ENCODE assay signal across 38 cellular contexts in genomic region chr12:90969851-90970250, GRCh38. TPM values are rescaled to one million over a fixed set of nuclear protein-coding genes. Genes with fewer than 3 reads are reported as not detected.
"Had no signal": no experiment of that assay in that cellular context is flagged by ENCODE, and none has a peak within 500 bp of the region (broad histone marks: within the 10 kb centered on the region; RNA-seq: fewer than 3 reads in every experiment).

No MANE protein-coding gene starts in this region.

- H3K9me3 Mint-ChIP-seq: activated CD4-positive, alpha-beta memory T cell treated with anti-CD3 and anti-CD28 coated beads, Interleukin-2, amount 10 ng/mL, durations not matched to agents 7 days and 5 days; activated CD4-positive, alpha-beta T cell treated with anti-CD3 and anti-CD28 coated beads, Interleukin-2, amount 10 ng/mL, durations not matched to agents 7 days and 5 days; activated naive CD4-positive, alpha-beta T cell treated with anti-CD3 and anti-CD28 coated beads, Interleukin-2, amount 10 ng/mL, durations not matched to agents 7 days and 5 days; activated naive CD4-positive, alpha-beta T cell treated with anti-CD3 and anti-CD28 coated beads, Interleukin-2, amount 50 U/mL, for 24 hours; activated naive CD8-positive, alpha-beta T cell treated with anti-CD3 and anti-CD28 coated beads, Interleukin-2, amount 10 ng/mL, durations not matched to agents 7 days and 5 days; activated naive CD8-positive, alpha-beta T cell treated with anti-CD3 and anti-CD28 coated beads, Interleukin-2, amount 50 U/mL, for 24 hours; activated T-cell treated with anti-CD3 and anti-CD28 coated beads, Interleukin-2, amount 50 U/mL, for 24 hours; activated T-helper 2 cell treated with anti-CD3 and anti-CD28 coated beads, Interferon-gamma antibody, Interleukin-2, Interleukin-4, amounts not matched to agents 10 μg/mL and 5 μg/mL and 100 μg/mL, durations not matched to agents 14 hours and 24 hours and 36 hours; brain; central memory CD8-positive, alpha-beta T cell; WTC11 had no signal

- H3K27ac ChIP-seq: ascending aorta, cardiac muscle cell, WERI-Rb-1 had no signal

- H3K27ac Mint-ChIP-seq: activated CD4-positive, alpha-beta memory T cell treated with anti-CD3 and anti-CD28 coated beads, Interleukin-2, amount 10 ng/mL, durations not matched to agents 7 days and 5 days; activated CD4-positive, alpha-beta T cell treated with anti-CD3 and anti-CD28 coated beads for 36 hours; activated CD4-positive, alpha-beta T cell treated with anti-CD3 and anti-CD28 coated beads, Interleukin-2, amount 10 ng/mL, durations not matched to agents 7 days and 5 days; activated CD8-positive, alpha-beta memory T cell treated with anti-CD3 and anti-CD28 coated beads, Interleukin-2, amount 10 ng/mL, durations not matched to agents 7 days and 5 days; activated CD8-positive, alpha-beta T cell treated with anti-CD3 and anti-CD28 coated beads, Interleukin-2, amount 10 ng/mL, durations not matched to agents 7 days and 5 days; activated naive CD4-positive, alpha-beta T cell treated with anti-CD3 and anti-CD28 coated beads, Interleukin-2, amount 10 ng/mL, durations not matched to agents 7 days and 5 days; activated naive CD4-positive, alpha-beta T cell treated with anti-CD3 and anti-CD28 coated beads, Interleukin-2, amount 50 U/mL, for 24 hours; activated naive CD8-positive, alpha-beta T cell; activated naive CD8-positive, alpha-beta T cell treated with anti-CD3 and anti-CD28 coated beads, Interleukin-2, amount 10 ng/mL, durations not matched to agents 7 days and 5 days; activated naive CD8-positive, alpha-beta T cell treated with anti-CD3 and anti-CD28 coated beads, Interleukin-2, amount 50 U/mL, for 24 hours; activated T-cell treated with anti-CD3 and anti-CD28 coated beads, Interleukin-2, amount 50 U/mL, for 24 hours; activated T-helper 2 cell treated with anti-CD3 and anti-CD28 coated beads, Interferon-gamma antibody, Interleukin-2, Interleukin-4, amounts not matched to agents 10 μg/mL and 5 μg/mL and 100 μg/mL, durations not matched to agents 14 hours and 24 hours and 36 hours; brain; T-helper 17 cell; WTC11 had no signal

- H3K9me3 ChIP-seq: ascending aorta had no signal

- H3K36me3 Mint-ChIP-seq: activated CD8-positive, alpha-beta memory T cell treated with anti-CD3 and anti-CD28 coated beads, Interleukin-2, amount 10 ng/mL, durations not matched to agents 7 days and 5 days; activated naive CD4-positive, alpha-beta T cell treated with anti-CD3 and anti-CD28 coated beads, Interleukin-2, amount 10 ng/mL, durations not matched to agents 7 days and 5 days; activated naive CD4-positive, alpha-beta T cell treated with anti-CD3 and anti-CD28 coated beads, Interleukin-2, amount 50 U/mL, for 24 hours; activated naive CD8-positive, alpha-beta T cell; activated naive CD8-positive, alpha-beta T cell treated with anti-CD3 and anti-CD28 coated beads, Interleukin-2, amount 10 ng/mL, durations not matched to agents 7 days and 5 days; brain; WTC11 had no signal

- DNase-seq: activated CD4-positive, alpha-beta memory T cell treated with anti-CD3 and anti-CD28 coated beads, Interleukin-2, amount 10 ng/mL, durations not matched to agents 7 days and 5 days; activated CD4-positive, alpha-beta T cell treated with anti-CD3 and anti-CD28 coated beads for 1 hour; activated CD4-positive, alpha-beta T cell treated with anti-CD3 and anti-CD28 coated beads for 36 hours; activated CD4-positive, alpha-beta T cell treated with anti-CD3 and anti-CD28 coated beads for 48 hours; activated CD4-positive, alpha-beta T cell treated with anti-CD3 and anti-CD28 coated beads, Interleukin-2, amount 10 ng/mL, durations not matched to agents 7 days and 5 days; activated CD4-positive, alpha-beta T cell treated with anti-CD3 and anti-CD28 coated beads, Interleukin-2, amount 50 U/mL, for 48 hours; activated CD4-positive, CD25-positive, alpha-beta regulatory T cell; activated CD8-positive, alpha-beta memory T cell treated with anti-CD3 and anti-CD28 coated beads for 24 hours; activated CD8-positive, alpha-beta memory T cell treated with anti-CD3 and anti-CD28 coated beads, Interleukin-2, amount 10 ng/mL, durations not matched to agents 7 days and 5 days; activated CD8-positive, alpha-beta memory T cell treated with anti-CD3 and anti-CD28 coated beads, Interleukin-2, amount 50 U/mL, for 48 hours; activated CD8-positive, alpha-beta T cell treated with anti-CD3 and anti-CD28 coated beads, Interleukin-2, amount 10 ng/mL, durations not matched to agents 7 days and 5 days; activated effector memory CD4-positive, alpha-beta T cell treated with Interleukin-2 at 50 U/mL for 16 hours; activated gamma-delta T cell; activated naive CD4-positive, alpha-beta T cell treated with anti-CD3 and anti-CD28 coated beads, Interleukin-2, amount 10 ng/mL, durations not matched to agents 7 days and 5 days; activated naive CD4-positive, alpha-beta T cell treated with Interleukin-2 at 50 U/mL for 16 hours; activated naive CD8-positive, alpha-beta T cell treated with anti-CD3 and anti-CD28 coated beads, Interleukin-2, amount 10 ng/mL, durations not matched to agents 7 days and 5 days; activated naive CD8-positive, alpha-beta T cell treated with anti-CD3 and anti-CD28 coated beads, Interleukin-2, amount 50 U/mL, for 24 hours; activated T-cell treated with anti-CD3 and anti-CD28 coated beads, Interleukin-2, amount 50 U/mL, for 24 hours; activated T-cell treated with anti-CD3 and anti-CD28 coated beads, Interleukin-2, amount 50 U/mL, for 48 hours; amygdala; anterior cingulate cortex; caudate nucleus; cerebellar nuclear complex; T-helper 17 cell; T1000; WERI-Rb-1 had no signal

- H3K27me3 ChIP-seq: ascending aorta, cardiac muscle cell had no signal

- H3K4me3 Mint-ChIP-seq: activated CD4-positive, alpha-beta memory T cell treated with anti-CD3 and anti-CD28 coated beads, Interleukin-2, amount 10 ng/mL, durations not matched to agents 7 days and 5 days; activated CD4-positive, alpha-beta T cell treated with anti-CD3 and anti-CD28 coated beads for 36 hours; activated CD4-positive, alpha-beta T cell treated with anti-CD3 and anti-CD28 coated beads, Interleukin-2, amount 10 ng/mL, durations not matched to agents 7 days and 5 days; activated CD8-positive, alpha-beta memory T cell treated with anti-CD3 and anti-CD28 coated beads, Interleukin-2, amount 10 ng/mL, durations not matched to agents 7 days and 5 days; activated CD8-positive, alpha-beta T cell treated with anti-CD3 and anti-CD28 coated beads, Interleukin-2, amount 10 ng/mL, durations not matched to agents 7 days and 5 days; activated naive CD4-positive, alpha-beta T cell treated with anti-CD3 and anti-CD28 coated beads, Interleukin-2, amount 10 ng/mL, durations not matched to agents 7 days and 5 days; activated naive CD4-positive, alpha-beta T cell treated with anti-CD3 and anti-CD28 coated beads, Interleukin-2, amount 50 U/mL, for 24 hours; activated naive CD8-positive, alpha-beta T cell; activated naive CD8-positive, alpha-beta T cell treated with anti-CD3 and anti-CD28 coated beads, Interleukin-2, amount 10 ng/mL, durations not matched to agents 7 days and 5 days; activated naive CD8-positive, alpha-beta T cell treated with anti-CD3 and anti-CD28 coated beads, Interleukin-2, amount 50 U/mL, for 24 hours; activated T-cell treated with anti-CD3 and anti-CD28 coated beads, Interleukin-2, amount 50 U/mL, for 24 hours; brain; central memory CD8-positive, alpha-beta T cell; T-helper 17 cell; WTC11 had no signal

- H3K36me3 ChIP-seq: ascending aorta, cardiac muscle cell, WERI-Rb-1 had no signal

- H3K4me1 Mint-ChIP-seq: activated CD4-positive, alpha-beta memory T cell treated with anti-CD3 and anti-CD28 coated beads, Interleukin-2, amount 10 ng/mL, durations not matched to agents 7 days and 5 days; activated CD4-positive, alpha-beta T cell treated with anti-CD3 and anti-CD28 coated beads for 36 hours; activated CD4-positive, alpha-beta T cell treated with anti-CD3 and anti-CD28 coated beads, Interleukin-2, amount 10 ng/mL, durations not matched to agents 7 days and 5 days; activated CD8-positive, alpha-beta memory T cell treated with anti-CD3 and anti-CD28 coated beads, Interleukin-2, amount 10 ng/mL, durations not matched to agents 7 days and 5 days; activated naive CD4-positive, alpha-beta T cell treated with anti-CD3 and anti-CD28 coated beads, Interleukin-2, amount 10 ng/mL, durations not matched to agents 7 days and 5 days; activated naive CD4-positive, alpha-beta T cell treated with anti-CD3 and anti-CD28 coated beads, Interleukin-2, amount 50 U/mL, for 24 hours; activated naive CD8-positive, alpha-beta T cell treated with anti-CD3 and anti-CD28 coated beads, Interleukin-2, amount 10 ng/mL, durations not matched to agents 7 days and 5 days; activated naive CD8-positive, alpha-beta T cell treated with anti-CD3 and anti-CD28 coated beads, Interleukin-2, amount 50 U/mL, for 24 hours; brain; central memory CD8-positive, alpha-beta T cell; T-helper 17 cell had no signal

- H3K4me1 ChIP-seq: ascending aorta had no signal

- H3K27me3 Mint-ChIP-seq: activated naive CD4-positive, alpha-beta T cell treated with anti-CD3 and anti-CD28 coated beads, Interleukin-2, amount 10 ng/mL, durations not matched to agents 7 days and 5 days; brain; central memory CD8-positive, alpha-beta T cell had no signal

- H3K4me3 ChIP-seq: ascending aorta, cardiac muscle cell had no signal

RNA-seq across cellular contexts. Expression of gene CCER1, which starts 14.9 kb away (rescaled TPM):
- total RNA-seq: activated CD4-positive, alpha-beta memory T cell treated with anti-CD3 and anti-CD28 coated beads, Interleukin-2, amount 10 ng/mL, durations not matched to agents 7 days and 5 days; activated CD4-positive, alpha-beta T cell treated with anti-CD3 and anti-CD28 coated beads for 36 hours; activated CD4-positive, alpha-beta T cell treated with anti-CD3 and anti-CD28 coated beads, Interleukin-2, amount 10 ng/mL, durations not matched to agents 7 days and 5 days; activated CD8-positive, alpha-beta memory T cell treated with anti-CD3 and anti-CD28 coated beads, Interleukin-2, amount 10 ng/mL, durations not matched to agents 7 days and 5 days; activated CD8-positive, alpha-beta T cell treated with anti-CD3 and anti-CD28 coated beads, Interleukin-2, amount 10 ng/mL, durations not matched to agents 7 days and 5 days; activated naive CD8-positive, alpha-beta T cell treated with anti-CD3 and anti-CD28 coated beads, Interleukin-2, amount 10 ng/mL, durations not matched to agents 7 days and 5 days; activated T-helper 2 cell treated with anti-CD3 and anti-CD28 coated beads, Interferon-gamma antibody, Interleukin-2, Interleukin-4, amounts not matched to agents 10 μg/mL and 5 μg/mL and 100 μg/mL, durations not matched to agents 14 hours and 24 hours and 36 hours; ascending aorta; bronchial epithelial cell; cardiac muscle cell; chondrocyte; T-helper 1 cell treated with Interleukin-12 subunit alpha and Interleukin-12 subunit beta and Interleukin-4 antibody, amounts not matched to agents 30 ng/mL and 1 ng/mL, for 36 hours; T-helper 17 cell; T-helper 2 cell treated with Interferon-gamma antibody and Interleukin-4, amounts not matched to agents 100 ng/mL and 5 ng/mL, for 36 hours; WTC11 had no signal

RNA-seq across cellular contexts. Expression of gene EPYC, which starts 34.9 kb away (rescaled TPM):
- total RNA-seq: activated CD4-positive, alpha-beta memory T cell treated with anti-CD3 and anti-CD28 coated beads, Interleukin-2, amount 10 ng/mL, durations not matched to agents 7 days and 5 days; activated CD4-positive, alpha-beta T cell treated with anti-CD3 and anti-CD28 coated beads for 36 hours; activated CD4-positive, alpha-beta T cell treated with anti-CD3 and anti-CD28 coated beads, Interleukin-2, amount 10 ng/mL, durations not matched to agents 7 days and 5 days; activated CD8-positive, alpha-beta memory T cell treated with anti-CD3 and anti-CD28 coated beads, Interleukin-2, amount 10 ng/mL, durations not matched to agents 7 days and 5 days; activated CD8-positive, alpha-beta T cell treated with anti-CD3 and anti-CD28 coated beads, Interleukin-2, amount 10 ng/mL, durations not matched to agents 7 days and 5 days; activated naive CD8-positive, alpha-beta T cell treated with anti-CD3 and anti-CD28 coated beads, Interleukin-2, amount 10 ng/mL, durations not matched to agents 7 days and 5 days; activated T-helper 2 cell treated with anti-CD3 and anti-CD28 coated beads, Interferon-gamma antibody, Interleukin-2, Interleukin-4, amounts not matched to agents 10 μg/mL and 5 μg/mL and 100 μg/mL, durations not matched to agents 14 hours and 24 hours and 36 hours; ascending aorta; bronchial epithelial cell; cardiac muscle cell; chondrocyte; T-helper 1 cell treated with Interleukin-12 subunit alpha and Interleukin-12 subunit beta and Interleukin-4 antibody, amounts not matched to agents 30 ng/mL and 1 ng/mL, for 36 hours; T-helper 17 cell; T-helper 2 cell treated with Interferon-gamma antibody and Interleukin-4, amounts not matched to agents 100 ng/mL and 5 ng/mL, for 36 hours; WTC11 had no signal
